1 cellular context compared by ENCODE assay signal in genomic region chr17:66509913-66510312, GRCh38.
TF ChIP-seq lines count a peak whose summit lies in the region.

No MANE protein-coding gene starts in this region.

TF ChIP-seq in SK-N-SH treated with all-trans-retinoic acid at 6 μM for 48 hours, 23 proteins besides CTCF, POLR2A, EP300 and RAD21 (continued from another document):
- TF ChIP-seq, protein P1, sequence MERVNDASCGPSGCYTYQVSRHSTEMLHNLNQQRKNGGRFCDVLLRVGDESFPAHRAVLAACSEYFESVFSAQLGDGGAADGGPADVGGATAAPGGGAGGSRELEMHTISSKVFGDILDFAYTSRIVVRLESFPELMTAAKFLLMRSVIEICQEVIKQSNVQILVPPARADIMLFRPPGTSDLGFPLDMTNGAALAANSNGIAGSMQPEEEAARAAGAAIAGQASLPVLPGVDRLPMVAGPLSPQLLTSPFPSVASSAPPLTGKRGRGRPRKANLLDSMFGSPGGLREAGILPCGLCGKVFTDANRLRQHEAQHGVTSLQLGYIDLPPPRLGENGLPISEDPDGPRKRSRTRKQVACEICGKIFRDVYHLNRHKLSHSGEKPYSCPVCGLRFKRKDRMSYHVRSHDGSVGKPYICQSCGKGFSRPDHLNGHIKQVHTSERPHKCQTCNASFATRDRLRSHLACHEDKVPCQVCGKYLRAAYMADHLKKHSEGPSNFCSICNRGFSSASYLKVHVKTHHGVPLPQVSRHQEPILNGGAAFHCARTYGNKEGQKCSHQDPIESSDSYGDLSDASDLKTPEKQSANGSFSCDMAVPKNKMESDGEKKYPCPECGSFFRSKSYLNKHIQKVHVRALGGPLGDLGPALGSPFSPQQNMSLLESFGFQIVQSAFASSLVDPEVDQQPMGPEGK (CRISPR knock-in tag; IDR thresholded peaks at IDR 0.05; ENCODE audit: borderline replicate concordance) = no peak
- TF ChIP-seq, protein P2, sequence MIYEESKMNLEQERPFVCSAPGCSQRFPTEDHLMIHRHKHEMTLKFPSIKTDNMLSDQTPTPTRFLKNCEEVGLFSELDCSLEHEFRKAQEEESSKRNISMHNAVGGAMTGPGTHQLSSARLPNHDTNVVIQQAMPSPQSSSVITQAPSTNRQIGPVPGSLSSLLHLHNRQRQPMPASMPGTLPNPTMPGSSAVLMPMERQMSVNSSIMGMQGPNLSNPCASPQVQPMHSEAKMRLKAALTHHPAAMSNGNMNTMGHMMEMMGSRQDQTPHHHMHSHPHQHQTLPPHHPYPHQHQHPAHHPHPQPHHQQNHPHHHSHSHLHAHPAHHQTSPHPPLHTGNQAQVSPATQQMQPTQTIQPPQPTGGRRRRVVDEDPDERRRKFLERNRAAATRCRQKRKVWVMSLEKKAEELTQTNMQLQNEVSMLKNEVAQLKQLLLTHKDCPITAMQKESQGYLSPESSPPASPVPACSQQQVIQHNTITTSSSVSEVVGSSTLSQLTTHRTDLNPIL (CRISPR knock-in tag; IDR thresholded peaks at IDR 0.05; ENCODE audit: low read depth) = no peak
- no peak for TF ChIP-seq ZNF565 (CRISPR knock-in tag; conservative IDR thresholded peaks at IDR 0.05; ENCODE audit: low read depth)
